In the genomic region with DNA sequence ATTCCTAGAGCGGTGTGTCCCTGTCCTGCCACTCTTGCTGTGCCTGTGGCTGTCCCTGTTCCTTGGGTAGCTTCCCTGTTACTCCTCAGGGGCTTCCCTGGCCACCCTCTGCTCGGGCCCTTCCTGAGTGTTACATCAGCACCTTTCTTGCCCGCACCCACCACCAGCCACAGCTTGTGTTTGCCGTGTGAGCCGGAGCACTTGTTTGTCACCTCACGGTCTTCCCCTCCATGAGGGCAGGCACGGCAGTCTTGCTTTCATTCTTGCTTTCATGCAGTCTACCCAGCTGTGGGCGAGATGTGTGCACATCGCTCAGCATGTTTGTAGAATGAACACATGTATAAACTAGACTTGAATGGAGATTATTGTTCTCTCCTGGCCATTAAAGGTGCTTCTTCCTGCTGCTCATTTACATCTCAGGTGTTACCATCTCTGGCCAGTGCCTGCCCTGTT, we compare ENCODE assay signal across 8 cellular contexts. TPM values are rescaled to one million over a fixed set of nuclear protein-coding genes. Genes with fewer than 3 reads are reported as not detected.
A peak's percentile ranks its signal among the peaks of the same experiment; 100 is the strongest.
DNase-seq lines count a peak whose midpoint lies in the region; ATAC-seq and TF ChIP-seq lines count a peak whose summit lies in the region.

No MANE protein-coding gene starts in this region.

- no peaks in the 10 kb centered on the region for H3K27me3 ChIP-seq in CD8-positive, alpha-beta memory T cell (ENCODE audit: insufficient read depth, low read length, poor library complexity, severe bottlenecking)
- no peaks in the 10 kb centered on the region for H3K27me3 ChIP-seq in left lung

- peaks cover 45% of the 10 kb centered on the region for H3K4me1 ChIP-seq in CD8-positive, alpha-beta memory T cell (ENCODE audit: insufficient read depth, low read length)
- H3K4me1 ChIP-seq in left lung, result peaks cover 0 to 12% of the 10 kb centered on the region in 2 donors

- intact Hi-C loops in activated CD8-positive, alpha-beta T cell treated with anti-CD3 and anti-CD28 coated beads for 36 hours (cut with micrococcal nuclease), result loop anchor here (5.0 kb wide), 1 partner anchor 42 kb away; the partner anchor contains the start of gene TRAF3
- intact Hi-C loops in left lung (cut with DNase I), result no loop called here

- no peak overlapping the region for H3K27ac ChIP-seq in CD8-positive, alpha-beta memory T cell (ENCODE audit: low read depth, low read length)
- H3K27ac ChIP-seq in left lung, result no peak overlapping the region
- no peak overlapping the region for H3K27ac ChIP-seq in caudate nucleus (ENCODE audit: low read depth, low read length)

- no peak overlapping the region for H3K4me3 ChIP-seq in CD8-positive, alpha-beta memory T cell (ENCODE audit: low read length)
- H3K4me3 ChIP-seq in left lung, result no peak overlapping the region

- peaks cover 69 to 92% (median 90%) of the 10 kb centered on the region in 3 donors for H3K4me1 Mint-ChIP-seq in CD8-positive, alpha-beta memory T cell
- peaks cover 80% of the 10 kb centered on the region for H3K4me1 Mint-ChIP-seq in activated CD8-positive, alpha-beta T cell treated with anti-CD3 and anti-CD28 coated beads for 36 hours (ENCODE audit: low read depth)

- no peaks in the 10 kb centered on the region for H3K36me3 ChIP-seq in CD8-positive, alpha-beta memory T cell (ENCODE audit: insufficient read depth, low read length)
- H3K36me3 ChIP-seq in left lung, result no peaks in the 10 kb centered on the region

- DNase-seq in CD8-positive, alpha-beta memory T cell, result peak in 4 of 5 donors; percentile 16 to 75 (median 34)
- peak; percentile 86 for DNase-seq in activated CD8-positive, alpha-beta T cell treated with anti-CD3 and anti-CD28 coated beads for 36 hours
- DNase-seq in left lung, result no peak
- no peak for DNase-seq in H4 (ENCODE audit: low spot score)
- DNase-seq in HPDE6-E6E7 (ENCODE audit: extremely low spot score), result no peak
- DNase-seq in caudate nucleus (lab: John Stamatoyannopoulos, UW), result no peak

- no peaks in the 10 kb centered on the region for H3K9me3 ChIP-seq in CD8-positive, alpha-beta memory T cell (ENCODE audit: low read length)
- no peaks in the 10 kb centered on the region for H3K9me3 ChIP-seq in left lung

- H3K9me3 Mint-ChIP-seq in CD8-positive, alpha-beta memory T cell, result no peaks in the 10 kb centered on the region
- no peaks in the 10 kb centered on the region for H3K9me3 Mint-ChIP-seq in activated CD8-positive, alpha-beta T cell treated with anti-CD3 and anti-CD28 coated beads for 36 hours

- no peak for TF ChIP-seq CTCF in activated CD8-positive, alpha-beta T cell treated with anti-CD3 and anti-CD28 coated beads for 36 hours (IDR thresholded peaks at IDR 0.05)
- no peak for TF ChIP-seq CTCF in left lung (IDR thresholded peaks at IDR 0.05)

- POLR2A ChIA-PET in CD8-positive, alpha-beta memory T cell (lab: Charles Lee), result no interaction called here
- POLR2A ChIA-PET in activated CD8-positive, alpha-beta T cell treated with anti-CD3 and anti-CD28 coated beads for 36 hours (lab: Charles Lee), result interaction anchor here (0.7 to 1.7 kb wide), 8 partner anchors 9 to 45 kb away, joined by 3 to 8 read pairs (median 4); no protein-coding TSS in a partner anchor

- H3K27ac Mint-ChIP-seq in CD8-positive, alpha-beta memory T cell, result peak overlapping the region; percentile 72 to 95 (median 90)
- peak overlapping the region; percentile 92 for H3K27ac Mint-ChIP-seq in activated CD8-positive, alpha-beta T cell treated with anti-CD3 and anti-CD28 coated beads for 36 hours

- H3K36me3 Mint-ChIP-seq in CD8-positive, alpha-beta memory T cell, result peaks cover 8 to 23% (median 12%) of the 10 kb centered on the region in 3 donors
- peaks cover 39% of the 10 kb centered on the region for H3K36me3 Mint-ChIP-seq in activated CD8-positive, alpha-beta T cell treated with anti-CD3 and anti-CD28 coated beads for 36 hours (ENCODE audit: low read depth)

- peak overlapping the region; percentile 48 to 86 (median 81) for H3K4me3 Mint-ChIP-seq in CD8-positive, alpha-beta memory T cell
- H3K4me3 Mint-ChIP-seq in activated CD8-positive, alpha-beta T cell treated with anti-CD3 and anti-CD28 coated beads for 36 hours, result peak overlapping the region; percentile 55

- CTCF ChIA-PET in CD8-positive, alpha-beta memory T cell (lab: Charles Lee), result interaction anchor here (1.5 kb wide), 1 partner anchor 24 kb away, joined by 3 read pairs; no protein-coding TSS in a partner anchor
- CTCF ChIA-PET in activated CD8-positive, alpha-beta T cell treated with anti-CD3 and anti-CD28 coated beads for 36 hours (lab: Charles Lee), result interaction anchor here (1.2 to 1.5 kb wide), 2 partner anchors 8 to 15 kb away, joined by 3 to 5 read pairs; no protein-coding TSS in a partner anchor

- ATAC-seq in GM19467 (IDR thresholded peaks at IDR 0.05; ENCODE audit: unreplicated experiment) (peak; percentile 58), HG03520 (IDR thresholded peaks at IDR 0.05; ENCODE audit: unreplicated experiment) (peak; percentile 71), left lung (peak; percentile 38)
- peak; percentile 75 for ATAC-seq in activated CD8-positive, alpha-beta T cell treated with anti-CD3 and anti-CD28 coated beads for 36 hours

- no peaks in the 10 kb centered on the region for H3K27me3 Mint-ChIP-seq in CD8-positive, alpha-beta memory T cell
- no peaks in the 10 kb centered on the region for H3K27me3 Mint-ChIP-seq in activated CD8-positive, alpha-beta T cell treated with anti-CD3 and anti-CD28 coated beads for 36 hours

RNA-seq across cellular contexts. Expression of gene TRAF3, which starts 42.0 kb away (rescaled TPM):
- 10 to 100 TPM; 61.6 to 62.0 TPM for total RNA-seq in CD8-positive, alpha-beta memory T cell
- 16.3 TPM for polyA plus RNA-seq in CD8-positive, alpha-beta memory T cell
- 10 to 100 TPM; 39.1 to 40.2 TPM for total RNA-seq in activated CD8-positive, alpha-beta T cell treated with anti-CD3 and anti-CD28 coated beads for 36 hours
- total RNA-seq in left lung, result 10 to 100 TPM; 20.8 to 25.1 TPM
- total RNA-seq in H4 (2014; rRNA removed; shearing (Covaris generic)), result 15.2 and 16.4 TPM in 2 replicates

Comparison
In these comparisons a context has a peak if more than half of its experiments do, and no peak if none do; other contexts are left out.
1. DNase-seq: peak in CD8-positive, alpha-beta memory T cell (4 of 5) and activated CD8-positive, alpha-beta T cell treated with anti-CD3 and anti-CD28 coated beads for 36 hours (single experiment); none in left lung (0 of 2), H4 (single experiment), HPDE6-E6E7 (single experiment) and caudate nucleus (0 of 61).
2. Peak in every context shown above with its lines, with median percentiles within 50 percentile points of each other: ATAC-seq.